8 cellular contexts compared by ENCODE assay signal in the genomic region with DNA sequence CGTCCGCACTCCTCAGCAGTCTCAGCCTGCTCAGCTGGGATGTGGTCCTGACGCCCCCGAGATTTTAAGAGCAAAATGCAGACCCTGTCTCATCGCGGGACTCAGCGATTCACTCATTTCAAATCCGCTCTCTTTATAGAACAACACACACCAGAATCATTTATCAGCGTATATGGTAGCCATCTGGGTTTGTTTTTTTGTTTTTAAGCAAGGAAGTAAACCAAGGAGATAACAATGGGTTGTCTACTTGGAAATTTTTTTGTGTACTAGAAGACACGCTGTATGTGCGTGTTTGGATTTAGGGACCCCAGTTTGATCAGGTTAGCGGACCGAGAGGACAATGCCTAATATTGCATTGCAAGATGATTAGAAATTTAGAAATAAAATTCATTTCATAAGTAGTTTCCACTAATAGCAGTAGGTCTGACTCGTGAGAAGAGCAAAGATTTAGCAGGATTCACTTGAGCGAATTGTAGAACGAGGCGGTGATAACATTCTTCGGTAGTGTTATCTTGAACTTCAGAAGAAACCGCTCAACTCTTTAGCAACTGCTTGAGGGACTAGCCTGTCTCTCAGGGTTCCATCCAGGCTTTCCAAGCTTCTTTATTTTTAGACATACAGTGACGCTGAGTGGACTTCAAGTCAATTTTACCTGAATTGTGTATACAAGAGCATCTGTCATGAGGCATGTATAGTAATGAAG.
A peak's percentile ranks its signal among the peaks of the same experiment; 100 is the strongest.
DNase-seq lines count a peak whose midpoint lies in the region; ATAC-seq lines count a peak whose summit lies in the region.

No MANE protein-coding gene starts in this region.

- H3K4me3 ChIP-seq in muscle layer of colon (ENCODE audit: low read depth in 1 of 2, low read length in 2 of 2): peak overlapping the region; percentile 76 to 94

- H3K9me3 ChIP-seq in muscle layer of colon (ENCODE audit: low read length): no peaks in the 10 kb centered on the region

- peak overlapping the region; percentile 94 for H3K9ac ChIP-seq in muscle layer of colon (ENCODE audit: low read length)

- H3K27me3 Mint-ChIP-seq in dendritic cell treated with granulocyte-macrophage colony-stimulating factor and Interleukin-4, amounts not matched to agents 40 ng/mL and 50 ng/mL, for 4 days: no peaks in the 10 kb centered on the region

- H3K27ac Mint-ChIP-seq in dendritic cell treated with granulocyte-macrophage colony-stimulating factor and Interleukin-4, amounts not matched to agents 40 ng/mL and 50 ng/mL, for 4 days: peak overlapping the region; percentile 100

- peak; percentile 8 for DNase-seq in AG08396 (ENCODE audit: low spot score)
- DNase-seq in OCI-M1 (lab: John Stamatoyannopoulos, UW): peak; percentile 80
- DNase-seq in NK-92 treated with Interleukin-12 subunit alpha and Interleukin-12 subunit beta, amount 100 ng/mL, for 24 hours (lab: John Stamatoyannopoulos, UW): no peak
- DNase-seq in kidney tubule cell (ENCODE audit: low spot score): no peak

- peaks cover 33% of the 10 kb centered on the region for H3K36me3 Mint-ChIP-seq in dendritic cell treated with granulocyte-macrophage colony-stimulating factor and Interleukin-4, amounts not matched to agents 40 ng/mL and 50 ng/mL, for 4 days (ENCODE audit: low read depth)

- peaks cover 26% of the 10 kb centered on the region for H3K4me1 ChIP-seq in muscle layer of colon (ENCODE audit: insufficient read depth, low read length)

- H3K27me3 ChIP-seq in muscle layer of colon (ENCODE audit: control insufficient read depth in 1 of 2, insufficient read depth in 2 of 2, low read length in 2 of 2): no peaks in the 10 kb centered on the region

- H3K9me3 Mint-ChIP-seq in dendritic cell treated with granulocyte-macrophage colony-stimulating factor and Interleukin-4, amounts not matched to agents 40 ng/mL and 50 ng/mL, for 4 days: no peaks in the 10 kb centered on the region

- peaks cover 32% of the 10 kb centered on the region for H3K4me1 Mint-ChIP-seq in dendritic cell treated with granulocyte-macrophage colony-stimulating factor and Interleukin-4, amounts not matched to agents 40 ng/mL and 50 ng/mL, for 4 days (ENCODE audit: low read depth)

- H3K36me3 ChIP-seq in muscle layer of colon (ENCODE audit: insufficient read depth, low read length): no peaks in the 10 kb centered on the region

- peak overlapping the region; percentile 94 for H3K27ac ChIP-seq in muscle layer of colon (ENCODE audit: low read depth, low read length)

- ATAC-seq in GM18498 (IDR thresholded peaks at IDR 0.05; ENCODE audit: unreplicated experiment): peak; percentile 10
- ATAC-seq in HG02973 (IDR thresholded peaks at IDR 0.05; ENCODE audit: unreplicated experiment): peak; percentile 7

- H3K4me3 Mint-ChIP-seq in dendritic cell treated with granulocyte-macrophage colony-stimulating factor and Interleukin-4, amounts not matched to agents 40 ng/mL and 50 ng/mL, for 4 days: peak overlapping the region; percentile 96

- intact Hi-C loops in dendritic cell treated with granulocyte-macrophage colony-stimulating factor and Interleukin-4, amounts not matched to agents 40 ng/mL and 50 ng/mL, for 4 days (cut with micrococcal nuclease): loop anchor here (2.0 to 10.0 kb wide), 2 partner anchors 279 to 429 kb away; no protein-coding TSS in a partner anchor

Comparison
In these comparisons a context has a peak if more than half of its experiments do, and no peak if none do; other contexts are left out.
1. DNase-seq: peak in AG08396 (single experiment) and OCI-M1 (single experiment); none in NK-92 treated with Interleukin-12 subunit alpha and Interleukin-12 subunit beta, amount 100 ng/mL, for 24 hours (single experiment) and kidney tubule cell (single experiment).